In genomic region chr17:50428126-50428525, GRCh38 we compare ENCODE assay signal across 17 cellular contexts. TPM values are rescaled to one million over a fixed set of nuclear protein-coding genes. Genes with fewer than 3 reads are reported as not detected.
DNase-seq lines count a peak whose midpoint lies in the region; ATAC-seq and TF ChIP-seq lines count a peak whose summit lies in the region.
"Not testable (repeated sequence)": the region's sequence is repeated elsewhere in the genome, so short reads cannot be mapped to it uniquely, and the experiment has no call there.
"Had no signal": no experiment of that assay in that cellular context is flagged by ENCODE, and none has a peak within 500 bp of the region (broad histone marks: within the 10 kb centered on the region; RNA-seq: fewer than 3 reads in every experiment).

No MANE protein-coding gene starts in this region.

- H3K4me3 Mint-ChIP-seq in GM23338 (peak overlapping the region; percentile 43; the same call in 1 of the 3 replicates), immature natural killer cell (peak overlapping the region in 3 of 5 donors; percentile 33 to 84 (median 57))
- peak overlapping the region; percentile 16 for H3K4me3 Mint-ChIP-seq in activated T-helper 2 cell treated with anti-CD3 and anti-CD28 coated beads, Interferon-gamma antibody, Interleukin-2, Interleukin-4, amounts not matched to agents 10 μg/mL and 5 μg/mL and 100 μg/mL, durations not matched to agents 14 hours and 24 hours and 36 hours (ENCODE audit: low read depth)
- peak overlapping the region; percentile 88 for H3K4me3 Mint-ChIP-seq in natural killer cell treated with Interleukin-12 subunit alpha and Interleukin-12 subunit beta and Interleukin-15 and Interleukin-18, amount 100 ng/mL, for 72 hours

- TF ChIP-seq POLR2A in vagina (IDR thresholded peaks at IDR 0.05): not testable (repeated sequence)

- H3K9me3 ChIP-seq in RWPE2 (ENCODE audit: severe bottlenecking); mammary epithelial cell (replicated peaks; ENCODE audit: insufficient read depth, low read length); vagina: not testable (repeated sequence)

- not testable (repeated sequence) for H3F3A ChIP-seq in GM23338 (replicated peaks; ENCODE audit: low read depth)

- ATAC-seq in GM23338; RWPE2 (ENCODE audit: low read depth); natural killer cell treated with Interleukin-12 subunit alpha and Interleukin-12 subunit beta and Interleukin-15 and Interleukin-18, amount 100 ng/mL, for 72 hours: not testable (repeated sequence)

- not testable (repeated sequence) for BruUV-seq in mammary epithelial cell (replicated peaks; lab: Mats Ljungman, UMichigan)

- WGBS in mammary epithelial cell (ENCODE audit: low coverage, missing lambda C conversion rate): 65% methylated on average over 6 of the region's 6 CpGs

- H3K9ac ChIP-seq in mammary epithelial cell (ENCODE audit: insufficient read depth, low read length): not testable (repeated sequence)

- H3K9me3 Mint-ChIP-seq in GM23338; activated T-helper 2 cell treated with anti-CD3 and anti-CD28 coated beads, Interferon-gamma antibody, Interleukin-2, Interleukin-4, amounts not matched to agents 10 μg/mL and 5 μg/mL and 100 μg/mL, durations not matched to agents 14 hours and 24 hours and 36 hours; immature natural killer cell; natural killer cell treated with Interleukin-12 subunit alpha and Interleukin-12 subunit beta and Interleukin-15 and Interleukin-18, amount 100 ng/mL, for 72 hours: not testable (repeated sequence)

- not testable (repeated sequence) for H2AFZ ChIP-seq in GM23338; mammary epithelial cell (ENCODE audit: low read depth, low read length)

- H3K4me1 Mint-ChIP-seq in GM23338: peaks cover 24% of the 10 kb centered on the region
- peaks cover 21% of the 10 kb centered on the region for H3K4me1 Mint-ChIP-seq in activated T-helper 2 cell treated with anti-CD3 and anti-CD28 coated beads, Interferon-gamma antibody, Interleukin-2, Interleukin-4, amounts not matched to agents 10 μg/mL and 5 μg/mL and 100 μg/mL, durations not matched to agents 14 hours and 24 hours and 36 hours (ENCODE audit: low read depth)
- H3K4me1 Mint-ChIP-seq in immature natural killer cell: peaks cover 24 to 27% of the 10 kb centered on the region in 2 donors
- H3K4me1 Mint-ChIP-seq in natural killer cell treated with Interleukin-12 subunit alpha and Interleukin-12 subunit beta and Interleukin-15 and Interleukin-18, amount 100 ng/mL, for 72 hours (ENCODE audit: low read depth in 2 of 2): peaks cover 7 to 14% of the 10 kb centered on the region in 2 donors

- H3K9me2 ChIP-seq in GM23338 (ENCODE audit: insufficient read depth): not testable (repeated sequence)

- H3K27me3 Mint-ChIP-seq in GM23338 (ENCODE audit: insufficient read depth, low read depth, poor library complexity): peaks cover 20% of the 10 kb centered on the region
- H3K27me3 Mint-ChIP-seq in activated T-helper 2 cell treated with anti-CD3 and anti-CD28 coated beads, Interferon-gamma antibody, Interleukin-2, Interleukin-4, amounts not matched to agents 10 μg/mL and 5 μg/mL and 100 μg/mL, durations not matched to agents 14 hours and 24 hours and 36 hours (ENCODE audit: low read depth); immature natural killer cell (ENCODE audit: low read depth in 3 of 3); natural killer cell treated with Interleukin-12 subunit alpha and Interleukin-12 subunit beta and Interleukin-15 and Interleukin-18, amount 100 ng/mL, for 72 hours: not testable (repeated sequence)

- dilution Hi-C loops in mammary epithelial cell (cut with HindIII; ENCODE audit: low sequenced_read_pairs): loop anchor here (5.0 kb wide), 1 partner anchor 41 kb away; no protein-coding TSS in a partner anchor

- H3K36me3 ChIP-seq in GM23338 (ENCODE audit: insufficient read depth); mammary epithelial cell (ENCODE audit: insufficient read depth, low read length); vagina: not testable (repeated sequence)
- peaks cover 43% of the 10 kb centered on the region for H3K36me3 ChIP-seq in RWPE2 (ENCODE audit: low read depth)

- peaks cover 13% of the 10 kb centered on the region; the same call in 1 of the 2 replicates for H3K27me3 ChIP-seq in GM23338 (ENCODE audit: insufficient read depth)
- H3K27me3 ChIP-seq in RWPE2 (ENCODE audit: insufficient read depth, poor library complexity, severe bottlenecking); mammary epithelial cell (ENCODE audit: insufficient read depth, low read length); vagina: not testable (repeated sequence)

- not testable (repeated sequence) for H3K4me3 ChIP-seq in GM23338; RWPE2 (ENCODE audit: severe bottlenecking); mammary epithelial cell (replicated peaks in 1 of 3; ENCODE audit: insufficient read depth in 1 of 3, low read depth in 2 of 3, low read length in 3 of 3); vagina
- H3K4me3 ChIP-seq in skin epidermis: peak overlapping the region in 1 of 7 experiments; percentile 74

- not testable (repeated sequence) for TF ChIP-seq CTCF in GM23338 (conservative IDR thresholded peaks at IDR 0.05; ENCODE audit: low read depth in 2 of 2); RWPE2 (IDR thresholded peaks at IDR 0.05; ENCODE audit: poor library complexity, severe bottlenecking); mammary epithelial cell (conservative IDR thresholded peaks at IDR 0.05 in 1 of 2, IDR thresholded peaks at IDR 0.05 in 1 of 2; ENCODE audit: extremely low read depth in 1 of 2, insufficient read depth in 1 of 2, low read depth in 1 of 2, low read length in 2 of 2); vagina (IDR thresholded peaks at IDR 0.05)

- intact Hi-C loops in activated T-helper 2 cell treated with anti-CD3 and anti-CD28 coated beads, Interferon-gamma antibody, Interleukin-2, Interleukin-4, amounts not matched to agents 10 μg/mL and 5 μg/mL and 100 μg/mL, durations not matched to agents 14 hours and 24 hours and 36 hours (cut with micrococcal nuclease); vagina (cut with DNase I): not testable (repeated sequence)
- intact Hi-C loops in mammary epithelial cell (cut with micrococcal nuclease): loop anchor here (1.0 kb wide), 1 partner anchor 50 kb away; the partner anchor contains the start of gene RSAD1

- H3K27ac ChIP-seq in GM23338 (ENCODE audit: low read depth): not testable (repeated sequence)
- H3K27ac ChIP-seq in RWPE2 (ENCODE audit: poor library complexity, severe bottlenecking) (peak overlapping the region; percentile 92), mammary epithelial cell (ENCODE audit: insufficient read depth, low read depth, low read length) (peak overlapping the region; percentile 56), skin epidermis (peak overlapping the region in 16 of 21 experiments; percentile 12 to 89 (median 79)), vagina (peak overlapping the region; percentile 89)

- CTCF ChIA-PET in mammary epithelial cell (lab: Charles Lee; ENCODE audit: low non-redundant PET): not testable (repeated sequence)

- H3K36me3 Mint-ChIP-seq in GM23338 (ENCODE audit: low read depth); activated T-helper 2 cell treated with anti-CD3 and anti-CD28 coated beads, Interferon-gamma antibody, Interleukin-2, Interleukin-4, amounts not matched to agents 10 μg/mL and 5 μg/mL and 100 μg/mL, durations not matched to agents 14 hours and 24 hours and 36 hours (ENCODE audit: low read depth); immature natural killer cell; natural killer cell treated with Interleukin-12 subunit alpha and Interleukin-12 subunit beta and Interleukin-15 and Interleukin-18, amount 100 ng/mL, for 72 hours: not testable (repeated sequence)

- H3K79me2 ChIP-seq in GM23338 (replicated peaks; ENCODE audit: insufficient read depth): not testable (repeated sequence)
- H3K79me2 ChIP-seq in mammary epithelial cell (ENCODE audit: insufficient read depth, low read length): peaks cover 34% of the 10 kb centered on the region

- not testable (repeated sequence) for H3K4me2 ChIP-seq in GM23338
- H3K4me2 ChIP-seq in mammary epithelial cell (ENCODE audit: insufficient read depth, low read depth, low read length): peak overlapping the region; percentile 93

- H3K4me1 ChIP-seq in GM23338 (ENCODE audit: insufficient read depth) (peaks cover 18% of the 10 kb centered on the region), RWPE2 (ENCODE audit: insufficient read depth, poor library complexity, severe bottlenecking) (peaks cover 49% of the 10 kb centered on the region), mammary epithelial cell (ENCODE audit: insufficient read depth, low read length) (peaks cover 60% of the 10 kb centered on the region), vagina (peaks cover 61% of the 10 kb centered on the region)

- H3K27ac Mint-ChIP-seq in GM23338; activated T-helper 2 cell treated with anti-CD3 and anti-CD28 coated beads, Interferon-gamma antibody, Interleukin-2, Interleukin-4, amounts not matched to agents 10 μg/mL and 5 μg/mL and 100 μg/mL, durations not matched to agents 14 hours and 24 hours and 36 hours: not testable (repeated sequence)
- H3K27ac Mint-ChIP-seq in immature natural killer cell: peak overlapping the region in 3 of 6 donors; percentile 86 to 94 (median 90)
- H3K27ac Mint-ChIP-seq in natural killer cell treated with Interleukin-12 subunit alpha and Interleukin-12 subunit beta and Interleukin-15 and Interleukin-18, amount 100 ng/mL, for 72 hours: peak overlapping the region in 1 of 2 donors; percentile 63

- not testable (repeated sequence) for DNase-seq in GM23338 (ENCODE audit: low spot score); RWPE2 (ENCODE audit: low spot score); activated T-helper 2 cell treated with anti-CD3 and anti-CD28 coated beads, Interferon-gamma antibody, Interleukin-2, Interleukin-4, amounts not matched to agents 10 μg/mL and 5 μg/mL and 100 μg/mL, durations not matched to agents 14 hours and 24 hours and 36 hours (ENCODE audit: low spot score); mammary epithelial cell; immature natural killer cell; natural killer cell treated with Interleukin-12 subunit alpha and Interleukin-12 subunit beta and Interleukin-15 and Interleukin-18, amount 100 ng/mL, for 72 hours (ENCODE audit: low spot score); vagina (ENCODE audit: extremely low spot score in 2 of 2)

- H4K20me1 ChIP-seq in GM23338 (replicated peaks; ENCODE audit: insufficient read depth); mammary epithelial cell (ENCODE audit: insufficient read depth, low read length): not testable (repeated sequence)

- in situ Hi-C loops in mammary epithelial cell (cut with MboI; ENCODE audit: low sequenced_read_pairs in 2 of 2): not testable (repeated sequence)

RNA-seq across cellular contexts. Expression of gene ACSF2, which starts 2.1 kb away (rescaled TPM):
- total RNA-seq in GM23338 (2014; rRNA removed; shearing (Covaris generic)): 12.4 and 12.8 TPM in 2 replicates
- 6.9 and 7.5 TPM in 2 replicates for polyA plus RNA-seq in GM23338 (2016; fragmentation: Nextera tagmentation; extraction: Ambion mirVana)
- 23.5 and 28.2 TPM in 2 replicates for total RNA-seq in activated T-helper 2 cell treated with anti-CD3 and anti-CD28 coated beads, Interferon-gamma antibody, Interleukin-2, Interleukin-4, amounts not matched to agents 10 μg/mL and 5 μg/mL and 100 μg/mL, durations not matched to agents 14 hours and 24 hours and 36 hours
- total RNA-seq in mammary epithelial cell: 10 to 100 TPM; 28.1 to 37.2 TPM
- 28.9 TPM for polyA plus RNA-seq in mammary epithelial cell
- 22.8 TPM for polyA minus RNA-seq in mammary epithelial cell
- polyA plus RNA-seq in immature natural killer cell: 10 to 100 TPM in 1 of 3 donors, 1 to 10 TPM in 2; 4.8 to 11.1 (median 5.4) TPM
- total RNA-seq in natural killer cell treated with Interleukin-12 subunit alpha and Interleukin-12 subunit beta and Interleukin-15 and Interleukin-18, amount 100 ng/mL, for 72 hours: 10 to 100 TPM in 1 of 2 donors, 1 to 10 TPM in 1; 6.9 to 13.4 TPM
- 56.0 TPM for total RNA-seq in vagina

RNA-seq across cellular contexts. Expression of gene LRRC59, which starts 30.8 kb away (rescaled TPM):
- 109 and 124 TPM in 2 replicates for total RNA-seq in GM23338 (2014; rRNA removed; shearing (Covaris generic))
- polyA plus RNA-seq in GM23338 (2016; fragmentation: Nextera tagmentation; extraction: Ambion mirVana) (46.4 and 47.1 TPM in 2 replicates), mammary epithelial cell (141 TPM), immature natural killer cell (10 to 100 TPM; 16.8 to 30.3 (median 23.9) TPM)
- 118 and 119 TPM in 2 replicates for total RNA-seq in activated T-helper 2 cell treated with anti-CD3 and anti-CD28 coated beads, Interferon-gamma antibody, Interleukin-2, Interleukin-4, amounts not matched to agents 10 μg/mL and 5 μg/mL and 100 μg/mL, durations not matched to agents 14 hours and 24 hours and 36 hours
- total RNA-seq in mammary epithelial cell (100 to 1,000 TPM; 118 to 190 TPM), vagina (49.6 TPM)
- 202 TPM for polyA minus RNA-seq in mammary epithelial cell
- total RNA-seq in natural killer cell treated with Interleukin-12 subunit alpha and Interleukin-12 subunit beta and Interleukin-15 and Interleukin-18, amount 100 ng/mL, for 72 hours: 100 to 1,000 TPM in 1 of 2 donors, 10 to 100 TPM in 1; 90.8 to 138 TPM

RNA-seq across cellular contexts. Expression of gene CHAD, which starts 40.6 kb away (rescaled TPM):
- not detected in 2 replicates for total RNA-seq in GM23338 (2014; rRNA removed; shearing (Covaris generic))
- polyA plus RNA-seq in GM23338 (2016; fragmentation: Nextera tagmentation; extraction: Ambion mirVana) (0.18 TPM in 1 of 2 replicates, not detected in the other), mammary epithelial cell (not detected), immature natural killer cell (not detected)
- total RNA-seq in activated T-helper 2 cell treated with anti-CD3 and anti-CD28 coated beads, Interferon-gamma antibody, Interleukin-2, Interleukin-4, amounts not matched to agents 10 μg/mL and 5 μg/mL and 100 μg/mL, durations not matched to agents 14 hours and 24 hours and 36 hours: not detected in 2 replicates
- total RNA-seq in mammary epithelial cell (not detected), vagina (not detected)
- not detected for polyA minus RNA-seq in mammary epithelial cell
- not detected for total RNA-seq in natural killer cell treated with Interleukin-12 subunit alpha and Interleukin-12 subunit beta and Interleukin-15 and Interleukin-18, amount 100 ng/mL, for 72 hours
- total RNA-seq: bronchial epithelial cell; HT1080; K562; left ventricle myocardium inferior; naive thymus-derived CD8-positive, alpha-beta T cell; osteocyte; SK-MEL-5; T-helper 1 cell treated with Interleukin-12 subunit alpha and Interleukin-12 subunit beta and Interleukin-4 antibody, amounts not matched to agents 30 ng/mL and 1 ng/mL, for 36 hours had no signal
- polyA plus RNA-seq: AG04450; K562; naive thymus-derived CD8-positive, alpha-beta T cell had no signal

RNA-seq across cellular contexts. Expression of gene RSAD1, which starts 50.5 kb away (rescaled TPM):
- 27.5 and 28.7 TPM in 2 replicates for total RNA-seq in GM23338 (2014; rRNA removed; shearing (Covaris generic))
- polyA plus RNA-seq in GM23338 (2016; fragmentation: Nextera tagmentation; extraction: Ambion mirVana) (16.5 and 18.4 TPM in 2 replicates), mammary epithelial cell (18.8 TPM), immature natural killer cell (10 to 100 TPM; 50.5 to 54.2 (median 54.1) TPM)
- total RNA-seq in activated T-helper 2 cell treated with anti-CD3 and anti-CD28 coated beads, Interferon-gamma antibody, Interleukin-2, Interleukin-4, amounts not matched to agents 10 μg/mL and 5 μg/mL and 100 μg/mL, durations not matched to agents 14 hours and 24 hours and 36 hours: 56.8 and 59.0 TPM in 2 replicates
- total RNA-seq in mammary epithelial cell (10 to 100 TPM; 17.2 to 29.9 TPM), vagina (37.3 TPM)
- 33.2 TPM for polyA minus RNA-seq in mammary epithelial cell
- total RNA-seq in natural killer cell treated with Interleukin-12 subunit alpha and Interleukin-12 subunit beta and Interleukin-15 and Interleukin-18, amount 100 ng/mL, for 72 hours: 10 to 100 TPM; 34.3 to 54.2 TPM

RNA-seq across cellular contexts. Expression of gene EME1, which starts 55.1 kb away (rescaled TPM):
- 5.9 and 15.9 TPM in 2 replicates for total RNA-seq in GM23338 (2014; rRNA removed; shearing (Covaris generic))
- 14.4 and 14.7 TPM in 2 replicates for polyA plus RNA-seq in GM23338 (2016; fragmentation: Nextera tagmentation; extraction: Ambion mirVana)
- 26.8 and 28.6 TPM in 2 replicates for total RNA-seq in activated T-helper 2 cell treated with anti-CD3 and anti-CD28 coated beads, Interferon-gamma antibody, Interleukin-2, Interleukin-4, amounts not matched to agents 10 μg/mL and 5 μg/mL and 100 μg/mL, durations not matched to agents 14 hours and 24 hours and 36 hours
- total RNA-seq in mammary epithelial cell: 1 to 10 TPM in 1 of 2 donors, under 1 TPM in 1; 0.17 to 8.0 TPM
- polyA plus RNA-seq in mammary epithelial cell: 9.2 TPM
- polyA minus RNA-seq in mammary epithelial cell: 1.9 TPM
- polyA plus RNA-seq in immature natural killer cell: under 1 TPM in 2 of 3 donors, not detected in 1; 0.47 to 0.85 TPM
- 10 to 100 TPM; 15.8 to 40.2 TPM for total RNA-seq in natural killer cell treated with Interleukin-12 subunit alpha and Interleukin-12 subunit beta and Interleukin-15 and Interleukin-18, amount 100 ng/mL, for 72 hours
- 2.9 TPM for total RNA-seq in vagina

Comparison
In these comparisons a context has a peak if more than half of its experiments do, and no peak if none do; other contexts are left out.
1. H3K4me3 Mint-ChIP-seq: peak in every context shown above with its lines; median percentile 88 in natural killer cell treated with Interleukin-12 subunit alpha and Interleukin-12 subunit beta and Interleukin-15 and Interleukin-18, amount 100 ng/mL, for 72 hours; 57 in immature natural killer cell; 43 in GM23338; 16 in activated T-helper 2 cell treated with anti-CD3 and anti-CD28 coated beads, Interferon-gamma antibody, Interleukin-2, Interleukin-4, amounts not matched to agents 10 μg/mL and 5 μg/mL and 100 μg/mL, durations not matched to agents 14 hours and 24 hours and 36 hours.